Comparison of ENCODE assay signal across 8 cellular contexts in the genomic region with DNA sequence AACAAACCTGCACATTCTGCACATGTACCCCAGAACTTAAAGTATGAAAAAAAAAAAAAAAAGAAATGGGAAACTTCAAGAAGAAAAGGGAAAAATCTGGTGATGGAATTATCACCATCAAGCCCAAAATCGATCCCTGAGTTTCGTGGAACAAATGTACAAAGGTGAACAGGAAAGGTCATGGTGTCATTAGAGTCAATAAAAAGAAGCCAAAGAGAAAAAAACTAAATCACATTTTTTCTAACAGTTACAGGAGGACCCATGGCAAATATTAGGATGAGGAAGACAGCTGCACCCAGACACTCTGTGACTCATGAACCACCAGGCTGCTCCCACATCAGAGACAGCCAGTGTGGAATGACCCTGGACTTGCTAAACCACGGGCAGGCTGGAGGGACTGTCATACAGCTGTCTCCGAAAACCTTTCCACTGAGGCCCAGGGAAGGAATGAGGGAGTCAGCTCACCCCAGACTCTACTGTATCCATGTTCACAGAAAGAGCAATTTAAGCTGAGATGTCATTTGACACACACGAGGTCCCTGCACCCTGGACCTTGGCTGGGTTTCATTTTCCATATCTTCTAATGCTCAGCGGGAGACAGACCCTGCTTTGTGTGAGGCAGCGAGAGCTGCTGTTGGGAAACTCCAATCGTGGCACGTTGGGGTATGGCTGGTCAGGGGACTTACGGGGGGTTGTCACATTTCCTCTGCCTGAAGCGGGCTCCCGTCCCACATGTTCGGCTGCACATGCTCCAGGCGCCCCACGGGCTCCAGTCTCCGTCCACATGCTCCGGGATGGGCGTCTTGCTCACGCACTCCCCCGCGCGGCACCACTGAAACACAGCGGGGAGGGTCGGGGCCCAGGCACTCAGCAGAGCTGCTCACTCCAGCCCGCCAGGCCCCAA.
DNase-seq lines count a peak whose midpoint lies in the region; ATAC-seq and TF ChIP-seq lines count a peak whose summit lies in the region.

No MANE protein-coding gene starts in this region.

- DNase-seq in T-helper 1 cell (no peak), left lobe of liver (ENCODE audit: low spot score) (peak; percentile 76), testis (peak; percentile 50), NCI-H187 (lab: John Stamatoyannopoulos, UW) (no peak), DMS79 (lab: John Stamatoyannopoulos, UW) (no peak)
- peak; percentile 48 for DNase-seq in activated naive CD8-positive, alpha-beta T cell treated with anti-CD3 and anti-CD28 coated beads, Interleukin-2, amount 10 ng/mL, durations not matched to agents 7 days and 5 days

- intact Hi-C loops in testis (cut with DNase I; ENCODE audit: low total_unique reads) = no loop called here

- TF ChIP-seq POLR2A in testis (IDR thresholded peaks at IDR 0.05) = no peak

- no peaks in the 10 kb centered on the region for H3K36me3 ChIP-seq in testis (ENCODE audit: low read depth, missing control alignments)

- H3K9me3 ChIP-seq in testis = no peaks in the 10 kb centered on the region

- peak overlapping the region; percentile 31 for H3K4me3 Mint-ChIP-seq in T-helper 1 cell treated with Interleukin-12 subunit alpha and Interleukin-12 subunit beta and Interleukin-4 antibody, amounts not matched to agents 30 μg/mL and 1 μg/mL, for 36 hours
- no peak overlapping the region for H3K4me3 Mint-ChIP-seq in activated naive CD8-positive, alpha-beta T cell treated with anti-CD3 and anti-CD28 coated beads, Interleukin-2, amount 10 ng/mL, durations not matched to agents 7 days and 5 days

- H3K27ac Mint-ChIP-seq in T-helper 1 cell treated with Interleukin-12 subunit alpha and Interleukin-12 subunit beta and Interleukin-4 antibody, amounts not matched to agents 30 μg/mL and 1 μg/mL, for 36 hours = no peak overlapping the region
- H3K27ac Mint-ChIP-seq in activated naive CD8-positive, alpha-beta T cell treated with anti-CD3 and anti-CD28 coated beads, Interleukin-2, amount 10 ng/mL, durations not matched to agents 7 days and 5 days = no peak overlapping the region

- no peak overlapping the region for H3K4me3 ChIP-seq in testis

- no peak for ATAC-seq in activated naive CD8-positive, alpha-beta T cell treated with anti-CD3 and anti-CD28 coated beads, Interleukin-2, amount 10 ng/mL, durations not matched to agents 7 days and 5 days (ENCODE audit: low read depth)
- ATAC-seq in left lobe of liver (peak; percentile 91), SK-N-SH treated with all-trans-retinoic acid at 6 μM for 48 hours (no peak)

- peaks cover 3% of the 10 kb centered on the region for H3K27me3 Mint-ChIP-seq in T-helper 1 cell treated with Interleukin-12 subunit alpha and Interleukin-12 subunit beta and Interleukin-4 antibody, amounts not matched to agents 30 μg/mL and 1 μg/mL, for 36 hours (ENCODE audit: low read depth)
- H3K27me3 Mint-ChIP-seq in activated naive CD8-positive, alpha-beta T cell treated with anti-CD3 and anti-CD28 coated beads, Interleukin-2, amount 10 ng/mL, durations not matched to agents 7 days and 5 days = no peaks in the 10 kb centered on the region

- no peaks in the 10 kb centered on the region for H3K27me3 ChIP-seq in testis

- POLR2A ChIA-PET in activated naive CD8-positive, alpha-beta T cell treated with anti-CD3 and anti-CD28 coated beads, Interleukin-2, amount 10 ng/mL, durations not matched to agents 7 days and 5 days (lab: Charles Lee) = interaction anchor here (1.3 kb wide), 1 partner anchor 208 kb away, joined by 3 read pairs; no protein-coding TSS in a partner anchor

- no peak overlapping the region for H3K27ac ChIP-seq in testis

- peak in 1 of 3 experiments; percentile 16 for TF ChIP-seq CTCF in testis (IDR thresholded peaks at IDR 0.05)

- no peaks in the 10 kb centered on the region for H3K4me1 ChIP-seq in testis

- H3K9me3 Mint-ChIP-seq in T-helper 1 cell treated with Interleukin-12 subunit alpha and Interleukin-12 subunit beta and Interleukin-4 antibody, amounts not matched to agents 30 μg/mL and 1 μg/mL, for 36 hours = no peaks in the 10 kb centered on the region
- H3K9me3 Mint-ChIP-seq in activated naive CD8-positive, alpha-beta T cell treated with anti-CD3 and anti-CD28 coated beads, Interleukin-2, amount 10 ng/mL, durations not matched to agents 7 days and 5 days = no peaks in the 10 kb centered on the region

- H3K36me3 Mint-ChIP-seq in T-helper 1 cell treated with Interleukin-12 subunit alpha and Interleukin-12 subunit beta and Interleukin-4 antibody, amounts not matched to agents 30 μg/mL and 1 μg/mL, for 36 hours (ENCODE audit: low read depth) = no peaks in the 10 kb centered on the region
- no peaks in the 10 kb centered on the region for H3K36me3 Mint-ChIP-seq in activated naive CD8-positive, alpha-beta T cell treated with anti-CD3 and anti-CD28 coated beads, Interleukin-2, amount 10 ng/mL, durations not matched to agents 7 days and 5 days

- no peaks in the 10 kb centered on the region for H3K4me1 Mint-ChIP-seq in T-helper 1 cell treated with Interleukin-12 subunit alpha and Interleukin-12 subunit beta and Interleukin-4 antibody, amounts not matched to agents 30 μg/mL and 1 μg/mL, for 36 hours (ENCODE audit: low read depth)
- H3K4me1 Mint-ChIP-seq in activated naive CD8-positive, alpha-beta T cell treated with anti-CD3 and anti-CD28 coated beads, Interleukin-2, amount 10 ng/mL, durations not matched to agents 7 days and 5 days = peaks cover 4% of the 10 kb centered on the region

- WGBS in testis, 2 donors = 66 to 82% methylated on average over 20 to 25 of the region's 25 CpGs

TF ChIP-seq in SK-N-SH treated with all-trans-retinoic acid at 6 μM for 48 hours, 23 proteins besides CTCF, POLR2A, EP300 and RAD21:
- TF ChIP-seq, protein P1, sequence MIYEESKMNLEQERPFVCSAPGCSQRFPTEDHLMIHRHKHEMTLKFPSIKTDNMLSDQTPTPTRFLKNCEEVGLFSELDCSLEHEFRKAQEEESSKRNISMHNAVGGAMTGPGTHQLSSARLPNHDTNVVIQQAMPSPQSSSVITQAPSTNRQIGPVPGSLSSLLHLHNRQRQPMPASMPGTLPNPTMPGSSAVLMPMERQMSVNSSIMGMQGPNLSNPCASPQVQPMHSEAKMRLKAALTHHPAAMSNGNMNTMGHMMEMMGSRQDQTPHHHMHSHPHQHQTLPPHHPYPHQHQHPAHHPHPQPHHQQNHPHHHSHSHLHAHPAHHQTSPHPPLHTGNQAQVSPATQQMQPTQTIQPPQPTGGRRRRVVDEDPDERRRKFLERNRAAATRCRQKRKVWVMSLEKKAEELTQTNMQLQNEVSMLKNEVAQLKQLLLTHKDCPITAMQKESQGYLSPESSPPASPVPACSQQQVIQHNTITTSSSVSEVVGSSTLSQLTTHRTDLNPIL (CRISPR knock-in tag; IDR thresholded peaks at IDR 0.05; ENCODE audit: low read depth) = no peak
- no peak for TF ChIP-seq ESRRG (CRISPR knock-in tag; IDR thresholded peaks at IDR 0.05)
- TF ChIP-seq BACH2 (CRISPR knock-in tag; IDR thresholded peaks at IDR 0.05; ENCODE audit: borderline replicate concordance) = no peak
- no peak for TF ChIP-seq OSR1 (CRISPR knock-in tag; IDR thresholded peaks at IDR 0.05)
- TF ChIP-seq ZNF565 (CRISPR knock-in tag; conservative IDR thresholded peaks at IDR 0.05; ENCODE audit: low read depth) = no peak
- no peak for TF ChIP-seq PPARA (CRISPR knock-in tag; IDR thresholded peaks at IDR 0.05; ENCODE audit: borderline replicate concordance)
- TF ChIP-seq TOX (CRISPR knock-in tag; IDR thresholded peaks at IDR 0.05; ENCODE audit: borderline replicate concordance) = no peak
- no peak for TF ChIP-seq ZNF8 (CRISPR knock-in tag; IDR thresholded peaks at IDR 0.05)
TF ChIP-seq in SK-N-SH treated with all-trans-retinoic acid at 6 μM for 48 hours: peak in this region for 0.

Comparison
In these comparisons a context has a peak if more than half of its experiments do, and no peak if none do; other contexts are left out.
1. DNase-seq: peak in activated naive CD8-positive, alpha-beta T cell treated with anti-CD3 and anti-CD28 coated beads, Interleukin-2, amount 10 ng/mL, durations not matched to agents 7 days and 5 days (single experiment), left lobe of liver (single experiment) and testis (single experiment); none in T-helper 1 cell (0 of 5), NCI-H187 (0 of 2) and DMS79 (single experiment).